Comparison of ENCODE assay signal across 18 cellular contexts in genomic region chr10:22366771-22367170, GRCh38. TPM values are rescaled to one million over a fixed set of nuclear protein-coding genes. Genes with fewer than 3 reads are reported as not detected.
A peak's percentile ranks its signal among the peaks of the same experiment; 100 is the strongest.
DNase-seq lines count a peak whose midpoint lies in the region; ATAC-seq and TF ChIP-seq lines count a peak whose summit lies in the region.
"Had no signal": no experiment of that assay in that cellular context is flagged by ENCODE, and none has a peak within 500 bp of the region (broad histone marks: within the 10 kb centered on the region; RNA-seq: fewer than 3 reads in every experiment).

No MANE protein-coding gene starts in this region.

- H3K9me3 Mint-ChIP-seq in activated CD4-positive, alpha-beta T cell treated with anti-CD3 and anti-CD28 coated beads, Interleukin-2, amount 10 ng/mL, durations not matched to agents 7 days and 5 days: no peaks in the 10 kb centered on the region
- H3K9me3 Mint-ChIP-seq in activated T-helper 17 cell treated with anti-CD3 and anti-CD28 coated beads, Interleukin-2, amount 50 U/mL, for 72 hours: no peaks in the 10 kb centered on the region
- H3K9me3 Mint-ChIP-seq in neural progenitor cell: no peaks in the 10 kb centered on the region
- H3K9me3 Mint-ChIP-seq in MCF 10A (ENCODE audit: unreplicated experiment): no peaks in the 10 kb centered on the region

- no peaks in the 10 kb centered on the region for H3K27me3 Mint-ChIP-seq in activated CD4-positive, alpha-beta T cell treated with anti-CD3 and anti-CD28 coated beads, Interleukin-2, amount 10 ng/mL, durations not matched to agents 7 days and 5 days
- H3K27me3 Mint-ChIP-seq in activated T-helper 17 cell treated with anti-CD3 and anti-CD28 coated beads, Interleukin-2, amount 50 U/mL, for 72 hours: no peaks in the 10 kb centered on the region
- H3K27me3 Mint-ChIP-seq in neural progenitor cell (ENCODE audit: insufficient read depth, low read depth) (no peaks in the 10 kb centered on the region), MCF 10A (ENCODE audit: insufficient read depth, unreplicated experiment) (no peaks in the 10 kb centered on the region)

- H3K36me3 Mint-ChIP-seq in activated CD4-positive, alpha-beta T cell treated with anti-CD3 and anti-CD28 coated beads, Interleukin-2, amount 10 ng/mL, durations not matched to agents 7 days and 5 days (ENCODE audit: low read depth): peaks cover 4% of the 10 kb centered on the region
- H3K36me3 Mint-ChIP-seq in activated T-helper 17 cell treated with anti-CD3 and anti-CD28 coated beads, Interleukin-2, amount 50 U/mL, for 72 hours (ENCODE audit: low read depth): no peaks in the 10 kb centered on the region
- H3K36me3 Mint-ChIP-seq in neural progenitor cell: no peaks in the 10 kb centered on the region
- H3K36me3 Mint-ChIP-seq in MCF 10A (ENCODE audit: insufficient read depth, unreplicated experiment): no peaks in the 10 kb centered on the region

- H3K27ac ChIP-seq in HEK293 (ENCODE audit: extremely low read depth, low read depth, low read length) (no peak overlapping the region), neural progenitor cell (peak overlapping the region; percentile 73)
- H3K27ac ChIP-seq: C4-2B, HL-60 had no signal

- TF ChIP-seq CTCF in HEK293 (tag by site-specific recombination; IDR thresholded peaks at IDR 0.05) (no peak), neural progenitor cell (IDR thresholded peaks at IDR 0.05) (no peak), MCF 10A (IDR thresholded peaks at IDR 0.05; ENCODE audit: unreplicated experiment) (no peak)

- ATAC-seq in activated T-helper 17 cell treated with anti-CD3 and anti-CD28 coated beads, Interleukin-2, amount 50 U/mL, for 72 hours (replicated peaks): no peak
- ATAC-seq: Panc1 had no signal

- no peaks in the 10 kb centered on the region for H3F3A ChIP-seq in neural progenitor cell (ENCODE audit: low read depth)

- H3K27ac Mint-ChIP-seq in activated CD4-positive, alpha-beta T cell treated with anti-CD3 and anti-CD28 coated beads, Interleukin-2, amount 10 ng/mL, durations not matched to agents 7 days and 5 days: peak overlapping the region; percentile 60
- peak overlapping the region; percentile 55 for H3K27ac Mint-ChIP-seq in activated T-helper 17 cell treated with anti-CD3 and anti-CD28 coated beads, Interleukin-2, amount 50 U/mL, for 72 hours
- H3K27ac Mint-ChIP-seq in neural progenitor cell (no peak overlapping the region), MCF 10A (ENCODE audit: low read depth, unreplicated experiment) (no peak overlapping the region)

- no TSS peak for BruUV-seq in MCF 10A (replicated peaks; lab: Mats Ljungman, UMichigan)

- no peak overlapping the region for H3K9ac ChIP-seq in neural progenitor cell

- H2AFZ ChIP-seq in neural progenitor cell (replicated peaks): no peak overlapping the region

- H3K36me3 ChIP-seq in HEK293 (ENCODE audit: control insufficient read depth in 2 of 2, insufficient read depth in 1 of 2, low read length in 2 of 2) (no peaks in the 10 kb centered on the region), neural progenitor cell (no peaks in the 10 kb centered on the region)
- H3K36me3 ChIP-seq: MG63 had no signal

- H3K4me1 Mint-ChIP-seq in activated CD4-positive, alpha-beta T cell treated with anti-CD3 and anti-CD28 coated beads, Interleukin-2, amount 10 ng/mL, durations not matched to agents 7 days and 5 days: peaks cover 34% of the 10 kb centered on the region
- peaks cover 4% of the 10 kb centered on the region for H3K4me1 Mint-ChIP-seq in activated T-helper 17 cell treated with anti-CD3 and anti-CD28 coated beads, Interleukin-2, amount 50 U/mL, for 72 hours
- H3K4me1 Mint-ChIP-seq in neural progenitor cell (peaks cover 9% of the 10 kb centered on the region), MCF 10A (ENCODE audit: insufficient read depth, unreplicated experiment) (no peaks in the 10 kb centered on the region)

- DNase-seq in activated CD4-positive, alpha-beta T cell treated with anti-CD3 and anti-CD28 coated beads, Interleukin-2, amount 10 ng/mL, durations not matched to agents 7 days and 5 days: no peak
- DNase-seq in activated CD4-positive, alpha-beta T cell treated with anti-CD3 and anti-CD28 coated beads for 48 hours: no peak
- DNase-seq in neural progenitor cell (ENCODE audit: low spot score) (no peak), islet precursor cell (no peak), C1 segment of cervical spinal cord (lab: John Stamatoyannopoulos, UW) (no peak), MCF 10A (ENCODE audit: unreplicated experiment) (no peak)
- DNase-seq: EL, MG63, NCI-H1105, NCI-H1694 treated with DMSO at 0.1 percent for 48 hours, NCI-H345, SHP77 had no signal

- H3K4me3 Mint-ChIP-seq in activated CD4-positive, alpha-beta T cell treated with anti-CD3 and anti-CD28 coated beads, Interleukin-2, amount 10 ng/mL, durations not matched to agents 7 days and 5 days: peak overlapping the region; percentile 2
- no peak overlapping the region for H3K4me3 Mint-ChIP-seq in activated T-helper 17 cell treated with anti-CD3 and anti-CD28 coated beads, Interleukin-2, amount 50 U/mL, for 72 hours
- H3K4me3 Mint-ChIP-seq in neural progenitor cell: no peak overlapping the region
- H3K4me3 Mint-ChIP-seq in MCF 10A (ENCODE audit: unreplicated experiment): no peak overlapping the region

- no peaks in the 10 kb centered on the region for H3K9me3 ChIP-seq in HEK293 (ENCODE audit: control insufficient read depth, insufficient read depth, low read depth, low read length)
- H3K9me3 ChIP-seq in neural progenitor cell (ENCODE audit: low read depth): no peaks in the 10 kb centered on the region
- H3K9me3 ChIP-seq: MG63 had no signal

- CTCF ChIA-PET in activated CD4-positive, alpha-beta T cell treated with anti-CD3 and anti-CD28 coated beads, Interleukin-2, amount 10 ng/mL, durations not matched to agents 7 days and 5 days (lab: Charles Lee): interaction anchor here (1.3 to 1.5 kb wide), 2 partner anchors 14 to 24 kb away, joined by 3 read pairs; no protein-coding TSS in a partner anchor
- CTCF ChIA-PET in HEK293 (lab: Yijun Ruan, JAX) (no interaction called here), MCF 10A (lab: Yijun Ruan, JAX) (no interaction called here)

- no peaks in the 10 kb centered on the region for H3K27me3 ChIP-seq in neural progenitor cell
- H3K27me3 ChIP-seq: MG63 had no signal

- intact Hi-C loops in MCF 10A (cut with micrococcal nuclease): no loop called here

- H3K79me2 ChIP-seq in neural progenitor cell (ENCODE audit: low read depth): no peaks in the 10 kb centered on the region

- no peaks in the 10 kb centered on the region for H4K20me1 ChIP-seq in neural progenitor cell (ENCODE audit: low read depth)

- H3K4me1 ChIP-seq in HEK293 (ENCODE audit: control insufficient read depth, insufficient read depth, low read length) (no peaks in the 10 kb centered on the region), neural progenitor cell (peaks cover 17% of the 10 kb centered on the region)

- POLR2A ChIA-PET in activated CD4-positive, alpha-beta T cell treated with anti-CD3 and anti-CD28 coated beads, Interleukin-2, amount 10 ng/mL, durations not matched to agents 7 days and 5 days (lab: Charles Lee): interaction anchor here (0.9 kb wide), 1 partner anchor 12 kb away, joined by 3 read pairs; no protein-coding TSS in a partner anchor
- POLR2A ChIA-PET in HEK293 (lab: Yijun Ruan, JAX) (no interaction called here), MCF 10A (lab: Yijun Ruan, JAX) (interaction anchor here (1.0 kb wide), 1 partner anchor 73 kb away, joined by 3 read pairs; no protein-coding TSS in a partner anchor)

- H3K4me3 ChIP-seq in HEK293 (ENCODE audit: low read depth, low read length) (no peak overlapping the region), neural progenitor cell (no peak overlapping the region)
- H3K4me3 ChIP-seq: MG63 had no signal

- peak overlapping the region; percentile 34 for H3K4me2 ChIP-seq in neural progenitor cell

TF ChIP-seq in HEK293, 187 proteins besides CTCF, POLR2A, EP300 and RAD21:
- TF ChIP-seq PRDM1 (tag by site-specific recombination; IDR thresholded peaks at IDR 0.05): peak; percentile 79
- TF ChIP-seq SP2 (tag by site-specific recombination; IDR thresholded peaks at IDR 0.05): no peak

RNA-seq across cellular contexts. Expression of gene SPAG6, which starts 21.5 kb away (rescaled TPM):
- under 1 TPM; 0.57 to 0.75 TPM for total RNA-seq in activated CD4-positive, alpha-beta T cell treated with anti-CD3 and anti-CD28 coated beads, Interleukin-2, amount 10 ng/mL, durations not matched to agents 7 days and 5 days
- total RNA-seq in activated T-helper 17 cell treated with anti-CD3 and anti-CD28 coated beads, Interleukin-2, amount 50 U/mL, for 72 hours: not detected
- 0.71 and 2.3 TPM in 2 replicates for total RNA-seq in neural progenitor cell (ENCODE audit: low replicate concordance)
- total RNA-seq in MCF 10A (2022): not detected in 2 replicates
- total RNA-seq: A172 had no signal

RNA-seq across cellular contexts. Expression of gene BMI1, which starts 45.9 kb away (rescaled TPM):
- 10 to 100 TPM; 29.5 to 30.3 TPM for total RNA-seq in activated CD4-positive, alpha-beta T cell treated with anti-CD3 and anti-CD28 coated beads, Interleukin-2, amount 10 ng/mL, durations not matched to agents 7 days and 5 days
- 10 to 100 TPM; 61.4 to 81.1 TPM for total RNA-seq in activated T-helper 17 cell treated with anti-CD3 and anti-CD28 coated beads, Interleukin-2, amount 50 U/mL, for 72 hours
- 39.9 and 59.1 TPM in 2 replicates for total RNA-seq in neural progenitor cell (ENCODE audit: low replicate concordance)
- total RNA-seq in MCF 10A (2022): 78.0 and 80.1 TPM in 2 replicates

RNA-seq across cellular contexts. Expression of gene COMMD3, which starts 50.6 kb away (rescaled TPM):
- total RNA-seq in activated CD4-positive, alpha-beta T cell treated with anti-CD3 and anti-CD28 coated beads, Interleukin-2, amount 10 ng/mL, durations not matched to agents 7 days and 5 days: 10 to 100 TPM; 58.9 to 68.8 TPM
- 10 to 100 TPM; 76.9 to 79.3 TPM for total RNA-seq in activated T-helper 17 cell treated with anti-CD3 and anti-CD28 coated beads, Interleukin-2, amount 50 U/mL, for 72 hours
- 13.6 and 16.3 TPM in 2 replicates for total RNA-seq in neural progenitor cell (ENCODE audit: low replicate concordance)
- 69.4 and 73.4 TPM in 2 replicates for total RNA-seq in MCF 10A (2022)

Comparison
In these comparisons a context has a peak if more than half of its experiments do, and no peak if none do; other contexts are left out.
1. H3K27ac Mint-ChIP-seq: peak in activated CD4-positive, alpha-beta T cell treated with anti-CD3 and anti-CD28 coated beads, Interleukin-2, amount 10 ng/mL, durations not matched to agents 7 days and 5 days (single experiment) and activated T-helper 17 cell treated with anti-CD3 and anti-CD28 coated beads, Interleukin-2, amount 50 U/mL, for 72 hours (single experiment); none in neural progenitor cell (single experiment) and MCF 10A (single experiment).